Comparison of ENCODE assay signal across 22 cellular contexts in genomic region chr2:216768908-216769401, GRCh38.
DNase-seq lines count a peak whose midpoint lies in the region; ATAC-seq, FAIRE-seq and TF ChIP-seq lines count a peak whose summit lies in the region.
"Had no signal": no experiment of that assay in that cellular context is flagged by ENCODE, and none has a peak within 500 bp of the region (broad histone marks: within the 10 kb centered on the region; RNA-seq: fewer than 3 reads in every experiment).

No MANE protein-coding gene starts in this region.

- BruUV-seq in OCI-LY7 (replicated peaks; lab: Mats Ljungman, UMichigan) (no TSS peak), K562 (replicated peaks; lab: Mats Ljungman, UMichigan) (no TSS peak)

- FAIRE-seq in K562 (lab: Jason Lieb, UNC), result peak; percentile 85

- no peaks in the 10 kb centered on the region for H3K9me2 ChIP-seq in OCI-LY7 (ENCODE audit: insufficient read depth, low read length)
- H3K9me2 ChIP-seq: SK-N-SH had no signal

- in situ Hi-C loops in K562 (cut with MboI), result no loop called here

- H3K27ac Mint-ChIP-seq in progenitor cell of endocrine pancreas, result peak overlapping the region; percentile 3
- H3K27ac Mint-ChIP-seq: CD4-positive, CD25-positive, alpha-beta regulatory T cell; H9 had no signal

- CTCF ChIA-PET in OCI-LY7 (lab: Charles Lee; ENCODE audit: unreplicated experiment), result no interaction called here
- CTCF ChIA-PET in K562 (lab: Yijun Ruan, JAX; ENCODE audit: low intra/inter-chr PET ratio), result no interaction called here

- peaks cover 25% of the 10 kb centered on the region for H3K4me1 Mint-ChIP-seq in progenitor cell of endocrine pancreas (ENCODE audit: low read depth)
- H3K4me1 Mint-ChIP-seq: CD4-positive, CD25-positive, alpha-beta regulatory T cell had no signal

- H3K4me2 ChIP-seq in OCI-LY7 (ENCODE audit: low read length) (no peak overlapping the region), K562 (ENCODE audit: insufficient read depth, low read length) (peak overlapping the region; percentile 38)
- H3K4me2 ChIP-seq: KMS-11, SK-N-SH had no signal

- DNase-seq in NCI-H1694 treated with DMSO at 0.1 percent for 48 hours (lab: John Stamatoyannopoulos, UW), result peak; percentile 12
- no peak for DNase-seq in NCI-H1694 (lab: John Stamatoyannopoulos, UW)
- no peak for DNase-seq in OCI-LY7 (ENCODE audit: low spot score)
- DNase-seq in K562 (ENCODE audit: extremely low read depth in 1 of 4, low spot score in 3 of 4), result peak; percentile 51 to 79 (median 61)
- no peak for DNase-seq in progenitor cell of endocrine pancreas (ENCODE audit: low spot score, unreplicated experiment)
- no peak for DNase-seq in NCI-H1417 (lab: John Stamatoyannopoulos, UW)
- no peak for DNase-seq in psoas muscle
- DNase-seq in HK-2 (ENCODE audit: unreplicated experiment), result no peak
- DNase-seq: BE2C, DMS153, GF-D8, H9, NCI-H1436, NCI-H2081 treated with DMSO at 0.1 percent for 48 hours, NCI-H446 treated with DMSO at 0.1 percent for 48 hours, PC-3, RPMI8226, SHP77 treated with DMSO at 0.1 percent for 48 hours, SK-N-SH had no signal

- ATAC-seq in K562, result peak; percentile 79
- ATAC-seq in psoas muscle, result no peak
- ATAC-seq: PC-3 had no signal

- H3K36me3 ChIP-seq in OCI-LY7 (ENCODE audit: insufficient read depth, low read length) (no peaks in the 10 kb centered on the region), K562 (ENCODE audit: control insufficient read depth, insufficient read depth, low read length) (no peaks in the 10 kb centered on the region), psoas muscle (ENCODE audit: insufficient read depth in 1 of 2, low read depth in 1 of 2) (no peaks in the 10 kb centered on the region)
- H3K36me3 ChIP-seq: BE2C had no signal

- no peak for TF ChIP-seq POLR2A in K562 (conservative IDR thresholded peaks at IDR 0.05)

- no peak overlapping the region for H2AFZ ChIP-seq in OCI-LY7 (ENCODE audit: low read length)
- H2AFZ ChIP-seq in K562 (ENCODE audit: low read depth, low read length), result no peak overlapping the region

- peak in 1 of 2 experiments; percentile 29; a peak in 2 of 4 replicates for TF ChIP-seq RAD21 in K562 (CRISPR knock-in tag; conservative IDR thresholded peaks at IDR 0.05 in 1 of 2, IDR thresholded peaks at IDR 0.05 in 1 of 2)

- 3% methylated on average over 3 of the region's 3 CpGs for WGBS in K562 (ENCODE audit: insufficient coverage, low coverage, missing lambda C conversion rate)
- 90 to 94% (median 91%) methylated on average over 3 of the region's 3 CpGs for WGBS in psoas muscle, 3 donors

- H3K4me3 Mint-ChIP-seq in progenitor cell of endocrine pancreas (ENCODE audit: low read depth), result no peak overlapping the region
- H3K4me3 Mint-ChIP-seq: CD4-positive, CD25-positive, alpha-beta regulatory T cell; H9 had no signal

- TF ChIP-seq CTCF in OCI-LY7 (conservative IDR thresholded peaks at IDR 0.05; ENCODE audit: low read length), result 0 out of 2 replicates have a peak, but pooled peaks have one; percentile 21
- peak in 1 of 3 experiments; percentile 14; a peak in 1 of 6 replicates for TF ChIP-seq CTCF in K562 (IDR thresholded peaks at IDR 0.05 in 2 of 3, conservative IDR thresholded peaks at IDR 0.05 in 1 of 3; ENCODE audit: insufficient read depth in 2 of 3, low read depth in 1 of 3, low read length in 3 of 3)
- no peak for TF ChIP-seq CTCF in progenitor cell of endocrine pancreas (IDR thresholded peaks at IDR 0.05; ENCODE audit: unreplicated experiment)
- no peak for TF ChIP-seq CTCF in psoas muscle (IDR thresholded peaks at IDR 0.05)

- no peaks in the 10 kb centered on the region for H3K9me1 ChIP-seq in K562 (ENCODE audit: control insufficient read depth, insufficient read depth, low read length)

- no peaks in the 10 kb centered on the region for H3K9me3 ChIP-seq in OCI-LY7 (ENCODE audit: low read length)
- H3K9me3 ChIP-seq in K562 (replicated peaks; ENCODE audit: control insufficient read depth, insufficient read depth, low read depth, low read length), result 0 out of 2 replicates have a peak, but pooled peaks cover 1% of the 10 kb centered on the region
- no peaks in the 10 kb centered on the region for H3K9me3 ChIP-seq in psoas muscle
- H3K9me3 ChIP-seq: BE2C, SK-N-SH had no signal

- peaks cover 1% of the 10 kb centered on the region for H3K36me3 Mint-ChIP-seq in progenitor cell of endocrine pancreas (ENCODE audit: insufficient read depth)
- H3K36me3 Mint-ChIP-seq: CD4-positive, CD25-positive, alpha-beta regulatory T cell had no signal

- POLR2A ChIA-PET in OCI-LY7 (lab: Charles Lee) (interaction anchor here (1.1 kb wide), 1 partner anchor 11 kb away, joined by 5 read pairs; no protein-coding TSS in a partner anchor), K562 (lab: Yijun Ruan, JAX) (interaction anchor here (1.0 kb wide), 1 partner anchor 9 kb away, joined by 6 read pairs; no protein-coding TSS in a partner anchor)

- H3K9me3 Mint-ChIP-seq in progenitor cell of endocrine pancreas (ENCODE audit: low read depth), result peaks cover 4% of the 10 kb centered on the region

- H3K4me1 ChIP-seq in OCI-LY7 (ENCODE audit: insufficient read depth, low read length, poor library complexity, severe bottlenecking), result no peaks in the 10 kb centered on the region
- peaks cover 28 to 49% of the 10 kb centered on the region in 2 experiments for H3K4me1 ChIP-seq in K562 (replicated peaks in 1 of 2; ENCODE audit: control insufficient read depth in 2 of 2, insufficient read depth in 2 of 2, low read length in 2 of 2)
- peaks cover 10% of the 10 kb centered on the region for H3K4me1 ChIP-seq in psoas muscle

- H4K20me1 ChIP-seq in OCI-LY7 (ENCODE audit: insufficient read depth, low read length) (no peaks in the 10 kb centered on the region), K562 (replicated peaks; ENCODE audit: control insufficient read depth, insufficient read depth, low read length) (no peaks in the 10 kb centered on the region)

- peaks cover 3% of the 10 kb centered on the region for H3K27me3 Mint-ChIP-seq in progenitor cell of endocrine pancreas

- 0 out of 2 replicates have a peak, but pooled peaks have one; percentile 14 for TF ChIP-seq EP300 in K562 (IDR thresholded peaks at IDR 0.05; ENCODE audit: low read length)

- no peak overlapping the region for H3K27ac ChIP-seq in OCI-LY7 (ENCODE audit: low read depth, low read length, poor library complexity, severe bottlenecking)
- no peak overlapping the region; the same call in 2 of the 3 replicates for H3K27ac ChIP-seq in K562 (ENCODE audit: extremely low read depth, low read depth, low read length)
- H3K27ac ChIP-seq in psoas muscle, result no peak overlapping the region
- H3K27ac ChIP-seq: 22Rv1, KMS-11 had no signal

- H3K27me3 ChIP-seq in K562 (ENCODE audit: control insufficient read depth in 2 of 2, insufficient read depth in 2 of 2, low read length in 2 of 2), result no peaks in the 10 kb centered on the region
- no peaks in the 10 kb centered on the region for H3K27me3 ChIP-seq in psoas muscle (ENCODE audit: insufficient read depth in 3 of 3, low read length in 2 of 3)
- H3K27me3 ChIP-seq: BE2C had no signal

- intact Hi-C loops in OCI-LY7 (cut with micrococcal nuclease; ENCODE audit: unreplicated experiment) (no loop called here), K562 (cut with micrococcal nuclease) (no loop called here), psoas muscle (cut with DNase I) (no loop called here)

- H3K4me3 ChIP-seq in OCI-LY7 (ENCODE audit: low read depth, low read length, poor library complexity, severe bottlenecking), result no peak overlapping the region
- H3K4me3 ChIP-seq in K562, result no peak overlapping the region
- H3K4me3 ChIP-seq in psoas muscle, result no peak overlapping the region

- H3K9ac ChIP-seq in K562 (ENCODE audit: insufficient read depth in 1 of 2, low read depth in 2 of 2, low read length in 2 of 2), result no peak overlapping the region
- H3K9ac ChIP-seq: KMS-11, SK-N-SH had no signal

- H3K79me2 ChIP-seq in OCI-LY7 (ENCODE audit: insufficient read depth, low read depth, low read length), result no peaks in the 10 kb centered on the region
- no peaks in the 10 kb centered on the region for H3K79me2 ChIP-seq in K562 (ENCODE audit: control insufficient read depth, insufficient read depth, low read length)

TF ChIP-seq in K562, 482 proteins besides CTCF, POLR2A, EP300 and RAD21 (continues in another document):
- no peak for TF ChIP-seq STAG1 (CRISPR knock-in tag; IDR thresholded peaks at IDR 0.05; ENCODE audit: borderline replicate concordance)
- TF ChIP-seq MLX (CRISPR knock-in tag; conservative IDR thresholded peaks at IDR 0.05), result no peak
- TF ChIP-seq SP2 (IDR thresholded peaks at IDR 0.05; ENCODE audit: extremely low read depth, low read depth, low read length, poor library complexity, severe bottlenecking), result no peak
- no peak for TF ChIP-seq NR4A1 (CRISPR knock-in tag; IDR thresholded peaks at IDR 0.05)
- TF ChIP-seq NR4A1 (tag; IDR thresholded peaks at IDR 0.05), result no peak
- no peak for TF ChIP-seq NR0B1 (IDR thresholded peaks at IDR 0.05; ENCODE audit: partially characterized antibody)
- no peak for TF ChIP-seq ZBED1 (IDR thresholded peaks at IDR 0.05)
- no peak for TF ChIP-seq ZNF764 (CRISPR knock-in tag; IDR thresholded peaks at IDR 0.05; ENCODE audit: low read depth)
- TF ChIP-seq HMG20A (CRISPR knock-in tag; conservative IDR thresholded peaks at IDR 0.05), result no peak
- TF ChIP-seq MYNN (IDR thresholded peaks at IDR 0.05), result no peak
- no peak for TF ChIP-seq MYNN (CRISPR knock-in tag; IDR thresholded peaks at IDR 0.05)
- no peak for TF ChIP-seq NONO (IDR thresholded peaks at IDR 0.05; ENCODE audit: low read depth in 2 of 2, low read length in 1 of 2)
- TF ChIP-seq CXXC5 (CRISPR knock-in tag; IDR thresholded peaks at IDR 0.05), result 0 out of 2 replicates have a peak, but pooled peaks have one; percentile 15

Comparison
In these comparisons a context has a peak if more than half of its experiments do, and no peak if none do; other contexts are left out.
1. DNase-seq: peak in NCI-H1694 treated with DMSO at 0.1 percent for 48 hours (single experiment) and K562 (4 of 4); none in NCI-H1694 (single experiment), OCI-LY7 (single experiment), progenitor cell of endocrine pancreas (single experiment), NCI-H1417 (0 of 3), psoas muscle (0 of 2) and HK-2 (single experiment).